ENCODE assay signal across 1 cellular context in the genomic region with DNA sequence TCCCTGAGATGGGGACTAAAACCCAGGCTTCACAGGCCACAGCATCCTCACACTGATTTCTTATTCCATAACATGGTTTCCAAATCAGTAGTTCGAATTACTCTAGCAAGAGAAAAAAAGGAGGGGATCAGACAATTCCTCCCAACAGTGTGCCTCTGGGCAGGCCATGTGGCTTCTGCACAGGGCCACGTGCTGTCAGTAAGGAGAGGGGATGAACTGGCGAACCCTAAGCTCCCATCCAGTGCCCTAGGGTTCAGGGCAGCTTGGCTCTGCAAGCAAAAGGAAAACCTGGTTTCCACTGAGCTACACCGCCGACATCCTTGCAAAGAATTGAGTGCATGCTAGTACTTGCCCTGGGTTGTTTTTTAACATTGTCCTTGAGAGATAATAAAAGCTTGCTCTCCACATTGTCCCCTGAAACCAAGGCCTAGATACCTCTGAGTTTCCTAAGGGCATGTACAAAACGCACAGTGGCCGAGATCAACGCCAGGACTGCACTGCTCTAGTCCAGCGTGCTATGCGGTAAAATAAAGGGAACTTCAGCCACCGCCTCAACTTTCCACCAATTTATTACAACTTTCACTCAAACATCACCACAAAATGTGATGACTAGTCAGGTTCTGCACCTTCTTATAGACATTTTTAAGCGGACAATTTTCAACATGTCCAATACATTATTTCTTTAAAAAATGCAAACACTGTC.
TF ChIP-seq lines count a peak whose summit lies in the region.

No MANE protein-coding gene starts in this region.

TF ChIP-seq in HepG2, 621 proteins besides CTCF, POLR2A, EP300 and RAD21:
- TF ChIP-seq, protein P1, sequence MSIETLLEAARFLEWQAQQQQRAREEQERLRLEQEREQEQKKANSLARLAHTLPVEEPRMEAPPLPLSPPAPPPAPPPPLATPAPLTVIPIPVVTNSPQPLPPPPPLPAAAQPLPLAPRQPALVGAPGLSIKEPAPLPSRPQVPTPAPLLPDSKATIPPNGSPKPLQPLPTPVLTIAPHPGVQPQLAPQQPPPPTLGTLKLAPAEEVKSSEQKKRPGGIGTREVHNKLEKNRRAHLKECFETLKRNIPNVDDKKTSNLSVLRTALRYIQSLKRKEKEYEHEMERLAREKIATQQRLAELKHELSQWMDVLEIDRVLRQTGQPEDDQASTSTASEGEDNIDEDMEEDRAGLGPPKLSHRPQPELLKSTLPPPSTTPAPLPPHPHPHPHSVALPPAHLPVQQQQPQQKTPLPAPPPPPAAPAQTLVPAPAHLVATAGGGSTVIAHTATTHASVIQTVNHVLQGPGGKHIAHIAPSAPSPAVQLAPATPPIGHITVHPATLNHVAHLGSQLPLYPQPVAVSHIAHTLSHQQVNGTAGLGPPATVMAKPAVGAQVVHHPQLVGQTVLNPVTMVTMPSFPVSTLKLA (IDR thresholded peaks at IDR 0.05), result peak; percentile 69
- TF ChIP-seq RXRA (CRISPR knock-in tag; IDR thresholded peaks at IDR 0.05) (no peak), MAFK (conservative IDR thresholded peaks at IDR 0.05 in 1 of 2, IDR thresholded peaks at IDR 0.05 in 1 of 2; ENCODE audit: low read length in 2 of 2) (peak; percentile 41 to 45; a peak in 1 of 4 replicates), NR2F1 (CRISPR knock-in tag; IDR thresholded peaks at IDR 0.05) (no peak), MAFF (IDR thresholded peaks at IDR 0.05; ENCODE audit: low read depth, low read length) (0 out of 2 replicates have a peak, but pooled peaks have one; percentile 28), ZNF331 (CRISPR knock-in tag; IDR thresholded peaks at IDR 0.05) (no peak), FOXA3 (CRISPR knock-in tag; IDR thresholded peaks at IDR 0.05) (no peak)
TF ChIP-seq in HepG2: peak in this region for 3.
